ENCODE assay signal across 9 cellular contexts in the genomic region with DNA sequence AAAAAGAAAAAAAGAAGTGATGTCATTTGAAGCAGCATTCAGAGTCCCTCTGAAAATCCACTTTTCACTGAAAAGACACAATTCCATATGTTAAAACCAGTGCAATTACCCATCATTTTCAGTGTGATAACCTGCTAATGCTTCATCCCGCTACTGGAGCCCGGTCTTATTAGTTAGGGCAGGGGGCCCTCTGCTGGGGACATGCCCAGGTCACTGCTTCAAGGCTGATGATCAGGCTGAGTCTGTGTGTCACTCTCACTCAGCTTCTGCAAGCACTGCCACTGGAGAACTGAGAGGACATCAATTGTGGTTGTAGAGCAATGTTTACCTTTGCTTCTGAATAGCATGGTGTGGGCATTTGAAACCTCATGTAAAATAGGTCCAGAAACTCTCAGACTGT. TPM values are rescaled to one million over a fixed set of nuclear protein-coding genes. Genes with fewer than 3 reads are reported as not detected.
A peak's percentile ranks its signal among the peaks of the same experiment; 100 is the strongest.
DNase-seq lines count a peak whose midpoint lies in the region; ATAC-seq, FAIRE-seq and TF ChIP-seq lines count a peak whose summit lies in the region.
"Had no signal": no experiment of that assay in that cellular context is flagged by ENCODE, and none has a peak within 500 bp of the region (broad histone marks: within the 10 kb centered on the region; RNA-seq: fewer than 3 reads in every experiment).

No MANE protein-coding gene starts in this region.

- H3K9ac ChIP-seq in neural cell (ENCODE audit: low read length): no peak overlapping the region

- H3K9me3 ChIP-seq in Peyer's patch (no peaks in the 10 kb centered on the region), neural cell (ENCODE audit: low read length) (no peaks in the 10 kb centered on the region), esophagus muscularis mucosa (no peaks in the 10 kb centered on the region)
- H3K9me3 ChIP-seq: upper lobe of left lung had no signal

- no peak for FAIRE-seq in bronchial epithelial cell (lab: Jason Lieb, UNC)

- H3F3A ChIP-seq in neural cell (ENCODE audit: insufficient read depth, low read length, poor library complexity, severe bottlenecking): no peaks in the 10 kb centered on the region

- H2AFZ ChIP-seq in neural cell (ENCODE audit: low read depth, low read length): no peak overlapping the region

- intact Hi-C loops in esophagus muscularis mucosa (cut with DNase I): loop anchor here (5.0 kb wide), 1 partner anchor 922 kb away; no protein-coding TSS in a partner anchor

- H4K20me1 ChIP-seq in neural cell (ENCODE audit: insufficient read depth): no peaks in the 10 kb centered on the region

- DNase-seq in DMS153 (lab: John Stamatoyannopoulos, UW): peak; percentile 34
- DNase-seq in GM19240 (ENCODE audit: insufficient read length, low spot score): peak; percentile 1
- DNase-seq in HK-2 (ENCODE audit: unreplicated experiment): peak; percentile 38
- peak in 2 of 3 donors; percentile 17 to 60 for DNase-seq in Peyer's patch
- DNase-seq in bronchial epithelial cell (ENCODE audit: low read depth): peak; percentile 22
- DNase-seq in esophagus muscularis mucosa (ENCODE audit: extremely low spot score): no peak

- H3K4me3 ChIP-seq in Peyer's patch (no peak overlapping the region), bronchial epithelial cell (ENCODE audit: low read depth, low read length) (no peak overlapping the region), neural cell (ENCODE audit: low read length) (no peak overlapping the region), esophagus muscularis mucosa (no peak overlapping the region)
- H3K4me3 ChIP-seq: upper lobe of left lung had no signal

- H3K27ac ChIP-seq in Peyer's patch (no peak overlapping the region), neural cell (ENCODE audit: low read length) (no peak overlapping the region), esophagus muscularis mucosa (replicated peaks in 1 of 4) (no peak overlapping the region)
- H3K27ac ChIP-seq: upper lobe of left lung had no signal

- 42% methylated on average over 2 of the region's 2 CpGs for whole genome bisulfite sequencing in esophagus muscularis mucosa

- TF ChIP-seq CTCF in Peyer's patch (IDR thresholded peaks at IDR 0.05): no peak
- TF ChIP-seq CTCF in bronchial epithelial cell (IDR thresholded peaks at IDR 0.05; ENCODE audit: insufficient read depth, low read length, severe bottlenecking): peak; percentile 45
- TF ChIP-seq CTCF in neural cell (IDR thresholded peaks at IDR 0.05; ENCODE audit: poor library complexity, severe bottlenecking): peak; percentile 53
- no peak for TF ChIP-seq CTCF in esophagus muscularis mucosa (IDR thresholded peaks at IDR 0.05)

- TF ChIP-seq EP300 in neural cell (conservative IDR thresholded peaks at IDR 0.05; ENCODE audit: poor library complexity, severe bottlenecking): no peak
- TF ChIP-seq EP300 in esophagus muscularis mucosa (IDR thresholded peaks at IDR 0.05): no peak

- ATAC-seq in GM21825 (IDR thresholded peaks at IDR 0.05; ENCODE audit: unreplicated experiment): no peak

- H3K79me2 ChIP-seq in neural cell (replicated peaks; ENCODE audit: insufficient read depth, low read length): no peaks in the 10 kb centered on the region

- H3K4me2 ChIP-seq in neural cell (ENCODE audit: low read length): no peak overlapping the region

- TF ChIP-seq POLR2A in Peyer's patch (IDR thresholded peaks at IDR 0.05) (no peak), esophagus muscularis mucosa (IDR thresholded peaks at IDR 0.05; ENCODE audit: low read depth) (no peak)

- no peaks in the 10 kb centered on the region for H3K9me2 ChIP-seq in neural cell (ENCODE audit: insufficient read depth, low read length)

- TF ChIP-seq RAD21 in neural cell (conservative IDR thresholded peaks at IDR 0.05): peak; percentile 53

- H3K4me1 ChIP-seq in Peyer's patch (no peaks in the 10 kb centered on the region), esophagus muscularis mucosa (no peaks in the 10 kb centered on the region)
- H3K4me1 ChIP-seq: upper lobe of left lung had no signal

- H3K27me3 ChIP-seq in Peyer's patch: no peaks in the 10 kb centered on the region
- no peaks in the 10 kb centered on the region for H3K27me3 ChIP-seq in bronchial epithelial cell (ENCODE audit: control insufficient read depth, insufficient read depth, low read length)
- no peaks in the 10 kb centered on the region for H3K27me3 ChIP-seq in neural cell (ENCODE audit: insufficient read depth, low read depth, low read length)
- H3K27me3 ChIP-seq in esophagus muscularis mucosa: no peaks in the 10 kb centered on the region
- H3K27me3 ChIP-seq: upper lobe of left lung had no signal

- H3K36me3 ChIP-seq in Peyer's patch: no peaks in the 10 kb centered on the region
- H3K36me3 ChIP-seq in bronchial epithelial cell (ENCODE audit: control insufficient read depth, insufficient read depth, low read length): no peaks in the 10 kb centered on the region
- H3K36me3 ChIP-seq in neural cell (ENCODE audit: insufficient read depth, low read length): no peaks in the 10 kb centered on the region
- H3K36me3 ChIP-seq in esophagus muscularis mucosa: no peaks in the 10 kb centered on the region
- H3K36me3 ChIP-seq: upper lobe of left lung had no signal

TF ChIP-seq in neural cell, 6 proteins besides CTCF, POLR2A, EP300 and RAD21:
- TF ChIP-seq SMC3 (conservative IDR thresholded peaks at IDR 0.05; ENCODE audit: poor library complexity) (peak; percentile 50), EZH2 (IDR thresholded peaks at IDR 0.05; ENCODE audit: borderline replicate concordance, insufficient read depth, low read length, poor library complexity, severe bottlenecking) (no peak), POLR2AphosphoS5 (IDR thresholded peaks at IDR 0.05) (no peak), TAF1 (IDR thresholded peaks at IDR 0.05; ENCODE audit: low read depth) (no peak)

RNA-seq across cellular contexts. Expression of a gene that starts 49.1 kb away (rescaled TPM):
- not detected for total RNA-seq in Peyer's patch
- not detected in 2 replicates for total RNA-seq in bronchial epithelial cell
- not detected in 2 replicates for polyA plus RNA-seq in neural cell
- polyA minus RNA-seq in neural cell: not detected in 2 replicates
- not detected for total RNA-seq in esophagus muscularis mucosa
- total RNA-seq: upper lobe of left lung had no signal

Comparison
In these comparisons a context has a peak if more than half of its experiments do, and no peak if none do; other contexts are left out.
1. CTCF ChIP-seq: peak in bronchial epithelial cell (single experiment) and neural cell (single experiment); none in Peyer's patch (0 of 6) and esophagus muscularis mucosa (0 of 3).